Comparison of ENCODE assay signal across 27 cellular contexts in genomic region chr18:71643822-71644221, GRCh38.
"Had no signal": no experiment of that assay in that cellular context is flagged by ENCODE, and none has a peak within 500 bp of the region (broad histone marks: within the 10 kb centered on the region; RNA-seq: fewer than 3 reads in every experiment).

No MANE protein-coding gene starts in this region.

- ATAC-seq: stimulated activated effector memory CD8-positive, alpha-beta T cell treated with anti-CD3 and anti-CD28 coated beads, Interleukin-12 subunit alpha, Interleukin-12 subunit beta, amount 100 ng/mL, for 72 hours; stimulated activated memory B cell treated with anti-CD40 and anti-IgM and Interleukin-4, amounts not matched to agents 10 μg/mL and 1 μg/mL and 100 μg/mL, for 72 hours; stimulated activated naive B cell treated with anti-CD40 and anti-IgM and Interleukin-4, amounts not matched to agents 10 μg/mL and 1 μg/mL and 100 μg/mL, for 72 hours; stimulated activated naive CD8-positive, alpha-beta T cell treated with anti-CD3 and anti-CD28 coated beads, Interleukin-15, amount 100 ng/mL, for 72 hours; stimulated activated naive CD8-positive, alpha-beta T cell treated with anti-CD3 and anti-CD28 coated beads, Interleukin-15, Interleukin-2, amounts not matched to agents 100 U/mL and 50 U/mL, for 24 hours; upper lobe of right lung had no signal

- FAIRE-seq: urothelium cell line had no signal

- H3K27me3 ChIP-seq: stomach, suprapubic skin, testis, thyroid gland, tibial artery, tibial nerve, transverse colon, upper lobe of left lung, upper lobe of right lung, uterus, vagina had no signal

- DNase-seq: stimulated activated CD4-positive, alpha-beta T cell treated with anti-CD3 and anti-CD28 coated beads, Interleukin-2, amount 100 ng/mL, for 48 hours; stimulated activated CD4-positive, alpha-beta T cell treated with anti-CD3 and anti-CD28 coated beads, Interleukin-4, amount 100 ng/mL, for 1 hour; stimulated activated CD4-positive, alpha-beta T cell treated with anti-CD3 and anti-CD28 coated beads, Interleukin-4, amount 100 ng/mL, for 24 hours; stimulated activated CD4-positive, alpha-beta T cell treated with anti-CD3 and anti-CD28 coated beads, Interleukin-4, amount 100 ng/mL, for 4 hours; stimulated activated CD8-positive, alpha-beta memory T cell treated with anti-CD3 and anti-CD28 coated beads, Interleukin-4, amount 100 ng/mL, for 48 hours; stimulated activated naive B cell treated with anti-CD40 and anti-IgM and Interleukin-4, amounts not matched to agents 10 μg/mL and 1 μg/mL and 100 μg/mL, for 72 hours; stimulated activated naive CD4-positive, alpha-beta T cell; stimulated activated naive CD4-positive, alpha-beta T cell treated with Interleukin-2 at 50 U/mL for 16 hours; stimulated activated naive CD8-positive, alpha-beta T cell treated with anti-CD3 and anti-CD28 coated beads, Interleukin-15, amount 100 ng/mL, for 72 hours; stimulated activated naive CD8-positive, alpha-beta T cell treated with anti-CD3 and anti-CD28 coated beads, Interleukin-15, Interleukin-2, amounts not matched to agents 100 U/mL and 50 U/mL, for 24 hours; stomach; substantia nigra; testis; thyroid gland; tibial artery; transverse colon; trophoblast cell; upper lobe of left lung; upper lobe of right lung; uterus had no signal

- H3K9me3 ChIP-seq: testis, thoracic aorta, thyroid gland, tibial artery, tibial nerve, transverse colon, upper lobe of left lung, upper lobe of right lung, uterus, vagina had no signal

- H3K4me3 ChIP-seq: stomach, suprapubic skin, testis, thoracic aorta, thyroid gland, tibial artery, tibial nerve, transverse colon, upper lobe of left lung, upper lobe of right lung, uterus, vagina had no signal

- H3K4me1 ChIP-seq: stomach, suprapubic skin, testis, thyroid gland, tibial artery, tibial nerve, transverse colon, upper lobe of left lung, upper lobe of right lung, uterus, vagina had no signal

- H3K36me3 ChIP-seq: stomach, suprapubic skin, thoracic aorta, thyroid gland, tibial artery, tibial nerve, transverse colon, upper lobe of left lung, upper lobe of right lung, uterus, vagina had no signal

- H3K27ac ChIP-seq: stomach, suprapubic skin, testis, thoracic aorta, thyroid gland, tibial artery, tibial nerve, transverse colon, upper lobe of left lung, upper lobe of right lung, uterus, vagina had no signal
